ENCODE assay signal across 4 cellular contexts in the genomic region with DNA sequence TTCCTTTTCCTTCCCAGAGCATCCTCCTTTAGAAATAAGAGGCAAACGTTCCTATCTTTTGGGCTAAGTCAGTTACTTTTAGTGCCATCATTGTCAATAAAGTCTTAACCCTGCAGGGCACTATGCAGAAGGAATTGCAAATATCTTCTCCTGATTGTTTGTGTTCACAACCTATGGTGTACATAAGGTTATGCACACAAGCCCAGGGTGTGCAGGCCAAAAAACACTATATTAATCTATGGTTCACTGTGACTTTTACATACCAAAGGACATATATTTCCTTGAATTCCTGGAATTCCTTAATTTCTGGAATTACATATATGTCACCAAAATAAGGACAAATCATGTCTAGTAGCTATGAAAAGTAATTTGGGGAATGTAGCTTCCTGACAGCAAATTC.
"Had no signal": no experiment of that assay in that cellular context is flagged by ENCODE, and none has a peak within 500 bp of the region (broad histone marks: within the 10 kb centered on the region; RNA-seq: fewer than 3 reads in every experiment).

No MANE protein-coding gene starts in this region.

- H3K4me1 Mint-ChIP-seq: GM23338, H9 had no signal

- H3K9me3 Mint-ChIP-seq: GM23338, H9 had no signal

- H3K27ac Mint-ChIP-seq: GM23338, H9 had no signal

- H3K4me3 Mint-ChIP-seq: GM23338, H9 had no signal

- DNase-seq: H9, HCEC 1CT had no signal

- ATAC-seq: GM23338, K562 had no signal
